In genomic region chr6:83153958-83154357, GRCh38 we compare ENCODE assay signal across 25 cellular contexts. TPM values are rescaled to one million over a fixed set of nuclear protein-coding genes. Genes with fewer than 3 reads are reported as not detected.
A peak's percentile ranks its signal among the peaks of the same experiment; 100 is the strongest.
DNase-seq lines count a peak whose midpoint lies in the region; ATAC-seq, FAIRE-seq and TF ChIP-seq lines count a peak whose summit lies in the region.
"Had no signal": no experiment of that assay in that cellular context is flagged by ENCODE, and none has a peak within 500 bp of the region (broad histone marks: within the 10 kb centered on the region; RNA-seq: fewer than 3 reads in every experiment).

No MANE protein-coding gene starts in this region.

- H3K9me2 ChIP-seq in MM.1S (replicated peaks; ENCODE audit: insufficient read depth, low read length): no peaks in the 10 kb centered on the region

- no peaks in the 10 kb centered on the region for H4K20me1 ChIP-seq in MM.1S (ENCODE audit: insufficient read depth, low read length)

- ATAC-seq in left colon (peak; percentile 94), HG03354 (IDR thresholded peaks at IDR 0.05; ENCODE audit: poor library complexity, severe bottlenecking, unreplicated experiment) (no peak)
- ATAC-seq: activated CD4-positive, CD25-positive, alpha-beta regulatory T cell treated with anti-CD3 and anti-CD28 coated beads, Interleukin-2, amount 50 U/mL, for 24 hours; activated CD8-positive, alpha-beta T cell treated with anti-CD3 and anti-CD28 coated beads for 36 hours; gastrocnemius medialis; PC-3 had no signal

- no peak overlapping the region for H2AFZ ChIP-seq in MM.1S (ENCODE audit: low read length)

- H3K27ac ChIP-seq in MM.1S (ENCODE audit: low read length): peak overlapping the region; percentile 85; the same call in 1 of the 2 replicates
- H3K27ac ChIP-seq: gastrocnemius medialis, stomach, tibial nerve had no signal

- intact Hi-C loops in left colon (cut with DNase I, micrococcal nuclease): no loop called here

- peak; percentile 5 for DNase-seq in DMS 273 treated with DMSO at 0.1 percent for 48 hours (lab: John Stamatoyannopoulos, UW)
- DNase-seq in MM.1S: no peak
- DNase-seq in amniotic epithelial cell (ENCODE audit: low read depth): peak; percentile 80
- DNase-seq in left colon: no peak
- no peak for DNase-seq in urothelium cell line (ENCODE audit: low spot score)
- no peak for DNase-seq in midbrain (lab: John Stamatoyannopoulos, UW)
- no peak for DNase-seq in activated CD4-positive, CD25-positive, alpha-beta regulatory T cell treated with anti-CD3 and anti-CD28 coated beads, Interleukin-2, amount 50 U/mL, for 72 hours
- DNase-seq: activated CD8-positive, alpha-beta T cell treated with anti-CD3 and anti-CD28 coated beads for 36 hours; activated naive CD4-positive, alpha-beta T cell; activated T-cell treated with anti-CD3 and anti-CD28 coated beads for 4 hours; CD4-positive, alpha-beta T cell; DMS53; gastrocnemius medialis; Karpas-422; kidney glomerular epithelial cell; naive B cell; NCI-H1092; NCI-H2107; NCI-H526 treated with DMSO at 0.1 percent for 48 hours; PC-3; Right ventricle myocardium superior; stomach had no signal

- H3K36me3 ChIP-seq in MM.1S (replicated peaks; ENCODE audit: insufficient read depth, low read length): no peaks in the 10 kb centered on the region

- H3K9me3 ChIP-seq in MM.1S (replicated peaks; ENCODE audit: insufficient read depth, low read length): no peaks in the 10 kb centered on the region
- H3K9me3 ChIP-seq: gastrocnemius medialis, stomach, tibial nerve had no signal

- 0 out of 2 replicates have a peak, but pooled peaks cover 4% of the 10 kb centered on the region for H3K79me2 ChIP-seq in MM.1S (ENCODE audit: low read length)

- peaks cover 34% of the 10 kb centered on the region for H3F3A ChIP-seq in MM.1S (ENCODE audit: insufficient read depth, low read length)

- no peak overlapping the region for H3K4me3 ChIP-seq in MM.1S (ENCODE audit: low read length)
- H3K4me3 ChIP-seq: gastrocnemius medialis, stomach, tibial nerve had no signal

- peaks cover 44% of the 10 kb centered on the region for H3K4me1 ChIP-seq in MM.1S (ENCODE audit: low read length)
- H3K4me1 ChIP-seq: gastrocnemius medialis, stomach, tibial nerve had no signal

- H3K27me3 ChIP-seq in MM.1S (replicated peaks; ENCODE audit: insufficient read depth, low read length): no peaks in the 10 kb centered on the region
- H3K27me3 ChIP-seq: gastrocnemius medialis, stomach, tibial nerve had no signal

- H3K4me2 ChIP-seq in MM.1S (ENCODE audit: low read depth, low read length): peak overlapping the region; percentile 69; the same call in 1 of the 2 replicates

- no peak overlapping the region for H3K9ac ChIP-seq in MM.1S (ENCODE audit: low read length)

- no peak for FAIRE-seq in urothelium cell line (lab: Jason Lieb, UNC)

- TF ChIP-seq CTCF in MM.1S (IDR thresholded peaks at IDR 0.05; ENCODE audit: low read length): no peak

RNA-seq across cellular contexts. Expression of gene PGM3, which starts 39.1 kb away (rescaled TPM):
- 10 to 100 TPM; 36.8 to 46.7 TPM for total RNA-seq in left colon

RNA-seq across cellular contexts. Expression of gene RWDD2A, which starts 39.2 kb away (rescaled TPM):
- total RNA-seq in left colon: 1 to 10 TPM; 2.8 to 3.3 TPM

Comparison
In these comparisons a context has a peak if more than half of its experiments do, and no peak if none do; other contexts are left out.
1. DNase-seq: peak in DMS 273 treated with DMSO at 0.1 percent for 48 hours (single experiment) and amniotic epithelial cell (single experiment); none in MM.1S (single experiment), left colon (0 of 2), urothelium cell line (single experiment), midbrain (single experiment) and activated CD4-positive, CD25-positive, alpha-beta regulatory T cell treated with anti-CD3 and anti-CD28 coated beads, Interleukin-2, amount 50 U/mL, for 72 hours (single experiment).